ENCODE assay signal across 2 cellular contexts in the genomic region with DNA sequence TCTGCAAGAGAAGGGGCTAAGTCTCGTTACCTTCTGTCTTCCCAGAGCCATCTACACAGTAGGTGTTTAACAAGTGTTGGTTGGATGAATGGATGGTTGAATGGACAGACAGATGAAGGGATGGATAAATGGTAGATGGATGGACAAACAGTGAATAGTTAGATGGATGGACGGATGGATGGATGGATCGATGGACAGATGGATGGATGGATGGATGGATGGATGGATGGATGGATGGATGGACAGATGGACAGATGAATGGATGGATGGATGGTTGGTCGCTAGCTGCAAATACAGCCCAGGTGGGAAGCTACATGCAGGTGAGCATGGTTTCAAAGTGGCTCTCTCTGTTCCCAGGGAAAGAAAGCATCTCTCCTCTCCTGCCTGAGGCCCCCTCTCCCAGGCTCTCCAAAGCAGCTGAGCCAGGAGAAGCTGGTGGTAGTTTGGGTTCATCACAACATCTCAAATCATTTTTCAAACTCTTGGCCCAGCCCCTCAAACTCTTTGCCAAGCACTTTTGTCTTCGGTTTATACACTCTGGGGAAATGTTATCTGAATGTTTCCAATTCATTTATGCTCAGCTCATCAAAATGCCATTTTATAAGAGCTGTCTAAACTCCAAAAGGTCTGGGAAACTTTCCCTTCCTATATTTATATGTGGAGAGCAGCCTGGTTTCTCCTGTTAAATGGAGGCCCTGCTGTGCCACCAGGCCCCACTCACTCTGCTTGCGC.
TF ChIP-seq lines count a peak whose summit lies in the region.

No MANE protein-coding gene starts in this region.

TF ChIP-seq in HEK293, 187 proteins besides CTCF, POLR2A, EP300 and RAD21 (continued from another document):
- TF ChIP-seq, protein P1, sequence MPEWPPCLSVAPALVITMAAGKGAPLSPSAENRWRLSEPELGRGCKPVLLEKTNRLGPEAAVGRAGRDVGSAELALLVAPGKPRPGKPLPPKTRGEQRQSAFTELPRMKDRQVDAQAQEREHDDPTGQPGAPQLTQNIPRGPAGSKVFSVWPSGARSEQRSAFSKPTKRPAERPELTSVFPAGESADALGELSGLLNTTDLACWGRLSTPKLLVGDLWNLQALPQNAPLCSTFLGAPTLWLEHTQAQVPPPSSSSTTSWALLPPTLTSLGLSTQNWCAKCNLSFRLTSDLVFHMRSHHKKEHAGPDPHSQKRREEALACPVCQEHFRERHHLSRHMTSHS (tag by site-specific recombination; IDR thresholded peaks at IDR 0.05) = no peak
TF ChIP-seq in HEK293: peak in this region for 1.

TF ChIP-seq in SK-N-SH, 30 proteins besides CTCF, POLR2A, EP300 and RAD21 (continued from another document):
- TF ChIP-seq NFIC (IDR thresholded peaks at IDR 0.05; ENCODE audit: borderline replicate concordance) (no peak), CHD2 (IDR thresholded peaks at IDR 0.05; ENCODE audit: low read length, partially characterized antibody) (no peak), TCF12 (IDR thresholded peaks at IDR 0.05) (no peak), FOXJ3 (CRISPR knock-in tag; IDR thresholded peaks at IDR 0.05) (no peak), MXI1 (IDR thresholded peaks at IDR 0.05; ENCODE audit: low read depth, low read length) (no peak), PBX3 (IDR thresholded peaks at IDR 0.05) (no peak), POLR2AphosphoS5 (IDR thresholded peaks at IDR 0.05; ENCODE audit: low read depth, low read length) (no peak), GABPA (IDR thresholded peaks at IDR 0.05; ENCODE audit: low read depth) (no peak), FOXM1 (IDR thresholded peaks at IDR 0.05; ENCODE audit: low read depth) (no peak), TEAD4 (IDR thresholded peaks at IDR 0.05; ENCODE audit: borderline replicate concordance, insufficient read depth) (no peak), SMC3 (IDR thresholded peaks at IDR 0.05; ENCODE audit: low read depth, low read length) (no peak), ELF1 (IDR thresholded peaks at IDR 0.05) (no peak), RXRA (IDR thresholded peaks at IDR 0.05; ENCODE audit: borderline replicate concordance, low read depth) (no peak)
- TF ChIP-seq, protein P2, sequence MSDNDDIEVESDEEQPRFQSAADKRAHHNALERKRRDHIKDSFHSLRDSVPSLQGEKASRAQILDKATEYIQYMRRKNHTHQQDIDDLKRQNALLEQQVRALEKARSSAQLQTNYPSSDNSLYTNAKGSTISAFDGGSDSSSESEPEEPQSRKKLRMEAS (IDR thresholded peaks at IDR 0.05; ENCODE audit: low read depth) = no peak
